In the genomic region with DNA sequence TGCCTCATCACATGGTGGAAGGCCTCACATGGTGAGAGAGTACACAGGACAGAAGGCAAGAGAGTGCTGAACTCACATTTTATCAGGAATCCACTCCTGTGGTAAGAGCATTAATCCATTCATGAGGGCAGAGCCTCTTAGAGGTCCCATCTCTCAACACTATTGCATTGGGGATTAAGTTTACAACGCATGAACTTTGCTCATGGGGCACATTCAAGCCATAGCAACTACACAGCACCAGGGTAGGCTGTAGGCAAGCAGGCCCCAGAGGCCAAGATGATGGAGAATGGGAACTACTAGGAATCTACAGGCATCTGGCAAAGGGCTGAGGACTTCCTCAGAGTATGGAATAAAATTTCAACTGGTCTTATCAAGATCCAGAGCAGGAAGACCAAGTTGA, we compare ENCODE assay signal across 24 cellular contexts. TPM values are rescaled to one million over a fixed set of nuclear protein-coding genes. Genes with fewer than 3 reads are reported as not detected.
"Had no signal": no experiment of that assay in that cellular context is flagged by ENCODE, and none has a peak within 500 bp of the region (broad histone marks: within the 10 kb centered on the region; RNA-seq: fewer than 3 reads in every experiment).

No MANE protein-coding gene starts in this region.

- H3K36me3 ChIP-seq: cardiac muscle cell, right atrium auricular region, spleen had no signal

- H3K4me1 Mint-ChIP-seq: mesothelial cell of epicardium, neural crest cell had no signal

- DNase-seq: activated CD4-positive, alpha-beta memory T cell treated with anti-CD3 and anti-CD28 coated beads, Interleukin-2, amount 10 ng/mL, durations not matched to agents 7 days and 5 days; activated CD4-positive, alpha-beta T cell treated with anti-CD3 and anti-CD28 coated beads for 1 hour; activated CD4-positive, alpha-beta T cell treated with anti-CD3 and anti-CD28 coated beads, Interleukin-2, amount 10 ng/mL, durations not matched to agents 7 days and 5 days; activated CD8-positive, alpha-beta memory T cell treated with anti-CD3 and anti-CD28 coated beads, Interleukin-2, amount 10 ng/mL, durations not matched to agents 7 days and 5 days; activated naive CD4-positive, alpha-beta T cell; activated T-cell treated with anti-CD3 and anti-CD28 coated beads, Interleukin-2, amount 50 U/mL, for 48 hours; anterior cingulate cortex; body of pancreas; foreskin melanocyte; naive B cell; occipital lobe; SK-N-SH; spleen; stimulated activated naive CD4-positive, alpha-beta T cell treated with Interleukin-2 at 50 U/mL for 16 hours; T-helper 2 cell had no signal

- H3K36me3 Mint-ChIP-seq: naive B cell had no signal

- ATAC-seq: activated CD8-positive, alpha-beta memory T cell treated with anti-CD3 and anti-CD28 coated beads, Interleukin-2, amount 10 ng/mL, durations not matched to agents 7 days and 5 days; body of pancreas; esophagus mucosa had no signal

- H3K4me1 ChIP-seq: body of pancreas, parathyroid adenoma, right atrium auricular region, spleen, tibial nerve had no signal

- H3K9me3 ChIP-seq: body of pancreas, SK-N-SH had no signal

- H3K79me2 ChIP-seq: parathyroid adenoma had no signal

- H3K27me3 Mint-ChIP-seq: activated CD4-positive, alpha-beta memory T cell treated with anti-CD3 and anti-CD28 coated beads, Interleukin-2, amount 10 ng/mL, durations not matched to agents 7 days and 5 days; activated CD4-positive, alpha-beta T cell treated with anti-CD3 and anti-CD28 coated beads, Interleukin-2, amount 10 ng/mL, durations not matched to agents 7 days and 5 days; activated CD8-positive, alpha-beta memory T cell treated with anti-CD3 and anti-CD28 coated beads, Interleukin-2, amount 10 ng/mL, durations not matched to agents 7 days and 5 days; activated naive CD8-positive, alpha-beta T cell; naive B cell had no signal

- H3K4me3 Mint-ChIP-seq: activated CD4-positive, alpha-beta memory T cell treated with anti-CD3 and anti-CD28 coated beads, Interleukin-2, amount 10 ng/mL, durations not matched to agents 7 days and 5 days; activated CD4-positive, alpha-beta T cell treated with anti-CD3 and anti-CD28 coated beads, Interleukin-2, amount 10 ng/mL, durations not matched to agents 7 days and 5 days; activated CD8-positive, alpha-beta memory T cell treated with anti-CD3 and anti-CD28 coated beads, Interleukin-2, amount 10 ng/mL, durations not matched to agents 7 days and 5 days; activated naive CD8-positive, alpha-beta T cell; endodermal cell; mesothelial cell of epicardium; naive B cell; neural crest cell had no signal

- H3K27me3 ChIP-seq: body of pancreas, cardiac muscle cell, right atrium auricular region, spleen, tibial nerve had no signal

- H3K9ac ChIP-seq: parathyroid adenoma, SK-N-SH had no signal

- H3K4me3 ChIP-seq: body of pancreas, cardiac muscle cell, right atrium auricular region, spleen, tibial nerve had no signal

- H3K27ac ChIP-seq: body of pancreas, cardiac muscle cell, parathyroid adenoma, right atrium auricular region, tibial nerve had no signal

- H2AFZ ChIP-seq: parathyroid adenoma had no signal

- H3K4me2 ChIP-seq: SK-N-SH had no signal

- H3K27ac Mint-ChIP-seq: activated CD4-positive, alpha-beta memory T cell treated with anti-CD3 and anti-CD28 coated beads, Interleukin-2, amount 10 ng/mL, durations not matched to agents 7 days and 5 days; activated CD4-positive, alpha-beta T cell treated with anti-CD3 and anti-CD28 coated beads, Interleukin-2, amount 10 ng/mL, durations not matched to agents 7 days and 5 days; activated CD8-positive, alpha-beta memory T cell treated with anti-CD3 and anti-CD28 coated beads, Interleukin-2, amount 10 ng/mL, durations not matched to agents 7 days and 5 days; activated naive CD8-positive, alpha-beta T cell; mesothelial cell of epicardium had no signal

RNA-seq across cellular contexts. Expression of a gene that starts 22.1 kb away (rescaled TPM):
- polyA plus RNA-seq: SK-N-SH had no signal
